In genomic region chr1:40248429-40248828, GRCh38 we compare ENCODE assay signal across 31 cellular contexts. TPM values are rescaled to one million over a fixed set of nuclear protein-coding genes. Genes with fewer than 3 reads are reported as not detected.
"Had no signal": no experiment of that assay in that cellular context is flagged by ENCODE, and none has a peak within 500 bp of the region (broad histone marks: within the 10 kb centered on the region; RNA-seq: fewer than 3 reads in every experiment).

No MANE protein-coding gene starts in this region.

- DNase-seq: colonic mucosa; effector CD4-positive, alpha-beta T cell; endodermal cell; foreskin melanocyte; heart left ventricle; hypothalamus; kidney glomerular epithelial cell; mesendoderm; naive B cell; retina; spleen; stimulated activated CD4-positive, alpha-beta T cell treated with anti-CD3 and anti-CD28 coated beads, Interleukin-15, amount 100 ng/mL, for 24 hours; stimulated activated CD4-positive, alpha-beta T cell treated with anti-CD3 and anti-CD28 coated beads, Interleukin-1b, Interleukin-23, amount 100 ng/mL, for 48 hours; stimulated activated CD4-positive, alpha-beta T cell treated with anti-CD3 and anti-CD28 coated beads, Interleukin-4, amount 100 ng/mL, for 24 hours; tibial artery; upper lobe of left lung; uterus had no signal

- FAIRE-seq: islet of Langerhans had no signal

- H3K27ac ChIP-seq: colonic mucosa, heart left ventricle, parathyroid adenoma, prostate gland, spleen, tibial artery, upper lobe of left lung, uterus had no signal

- H3K4me3 ChIP-seq: colonic mucosa, heart left ventricle, prostate gland, spleen, tibial artery, upper lobe of left lung, uterus had no signal

- H3K9me3 Mint-ChIP-seq: endodermal cell; naive B cell; nephron; stimulated activated memory B cell treated with anti-CD40 and anti-IgM and Interleukin-4, amounts not matched to agents 10 μg/mL and 1 μg/mL and 100 μg/mL, for 72 hours; stimulated activated naive CD8-positive, alpha-beta T cell treated with anti-CD3 and anti-CD28 coated beads, Interleukin-15, Interleukin-2, amounts not matched to agents 100 ng/mL and 50 ng/mL, for 24 hours had no signal

- H3K79me2 ChIP-seq: parathyroid adenoma had no signal

- H3K27me3 Mint-ChIP-seq: naive B cell; stimulated activated naive CD8-positive, alpha-beta T cell treated with anti-CD3 and anti-CD28 coated beads, Interleukin-15, Interleukin-2, amounts not matched to agents 100 ng/mL and 50 ng/mL, for 24 hours had no signal

- H3K9ac ChIP-seq: parathyroid adenoma had no signal

- H3K36me3 Mint-ChIP-seq: naive B cell; stimulated activated memory B cell treated with anti-CD40 and anti-IgM and Interleukin-4, amounts not matched to agents 10 μg/mL and 1 μg/mL and 100 μg/mL, for 72 hours had no signal

- H2AFZ ChIP-seq: parathyroid adenoma had no signal

- H3K4me1 Mint-ChIP-seq: nephron had no signal

- H3K4me3 Mint-ChIP-seq: endodermal cell; naive B cell; nephron; stimulated activated memory B cell treated with anti-CD40 and anti-IgM and Interleukin-4, amounts not matched to agents 10 μg/mL and 1 μg/mL and 100 μg/mL, for 72 hours; stimulated activated naive CD8-positive, alpha-beta T cell treated with anti-CD3 and anti-CD28 coated beads, Interleukin-15, Interleukin-2, amounts not matched to agents 100 ng/mL and 50 ng/mL, for 24 hours had no signal

- H3K4me1 ChIP-seq: colonic mucosa, parathyroid adenoma, prostate gland, spleen, tibial artery, upper lobe of left lung, uterus had no signal

- H3K27me3 ChIP-seq: colonic mucosa, heart left ventricle, spleen, tibial artery, upper lobe of left lung, uterus had no signal

- ATAC-seq: esophagus mucosa; heart left ventricle; sciatic nerve; stimulated activated memory B cell treated with anti-CD40 and anti-IgM and Interleukin-4, amounts not matched to agents 10 μg/mL and 1 μg/mL and 100 μg/mL, for 72 hours had no signal

- H3K36me3 ChIP-seq: colonic mucosa, heart left ventricle, prostate gland, spleen, tibial artery, upper lobe of left lung, uterus had no signal

- H3K9me3 ChIP-seq: colonic mucosa, heart left ventricle, prostate gland, spleen, tibial artery, upper lobe of left lung, uterus had no signal

- H3K27ac Mint-ChIP-seq: endodermal cell; naive B cell; nephron; stimulated activated memory B cell treated with anti-CD40 and anti-IgM and Interleukin-4, amounts not matched to agents 10 μg/mL and 1 μg/mL and 100 μg/mL, for 72 hours; stimulated activated naive CD8-positive, alpha-beta T cell treated with anti-CD3 and anti-CD28 coated beads, Interleukin-15, Interleukin-2, amounts not matched to agents 100 ng/mL and 50 ng/mL, for 24 hours had no signal

RNA-seq across cellular contexts. Expression of gene TMCO2, which starts 0.7 kb away (rescaled TPM):
- total RNA-seq: colonic mucosa, dermis microvascular lymphatic vessel endothelial cell, endodermal cell, esophagus mucosa, heart left ventricle, liver, lung microvascular endothelial cell, omental fat pad, sciatic nerve, skeletal muscle tissue, spleen, temporal lobe, upper lobe of left lung, uterus had no signal
- polyA plus RNA-seq: heart left ventricle, liver had no signal
